ENCODE assay signal across 2 cellular contexts in the genomic region with DNA sequence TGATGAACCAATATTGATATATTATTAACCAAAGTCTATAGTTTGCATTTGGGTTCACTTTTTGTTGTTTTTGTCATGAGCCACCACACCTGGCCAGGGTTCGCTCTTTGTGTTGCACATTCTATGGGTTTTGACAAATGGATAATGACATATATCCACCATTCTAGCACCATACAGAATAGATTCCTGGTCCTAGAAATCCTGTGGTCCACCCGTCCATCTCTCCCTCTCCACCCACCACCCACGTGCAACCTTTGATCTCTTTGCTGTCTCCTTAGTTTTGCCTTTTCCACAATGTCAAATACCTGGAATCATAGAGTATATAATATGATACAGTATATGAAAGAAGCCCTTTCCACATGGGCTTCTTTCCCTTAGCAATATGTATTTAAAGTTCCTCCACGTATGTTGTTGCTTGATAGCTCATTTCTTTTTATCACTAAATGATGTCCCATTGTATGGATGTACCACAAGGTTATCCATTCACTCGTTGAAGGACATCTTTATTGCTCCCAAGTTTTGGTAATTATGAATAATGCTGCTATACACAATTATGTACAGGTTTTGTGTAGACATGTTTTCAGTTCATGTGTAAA.
TF ChIP-seq lines count a peak whose summit lies in the region.

No MANE protein-coding gene starts in this region.

TF ChIP-seq in HepG2, 621 proteins besides CTCF, POLR2A, EP300 and RAD21:
- TF ChIP-seq IRF2 (CRISPR knock-in tag; IDR thresholded peaks at IDR 0.05) (no peak), RARG (CRISPR knock-in tag; IDR thresholded peaks at IDR 0.05; ENCODE audit: low read depth) (no peak), NR2F1 (CRISPR knock-in tag; IDR thresholded peaks at IDR 0.05) (0 out of 4 replicates have a peak, but pooled peaks of 1 of the 2 experiments have one; percentile 15), MLLT10 (CRISPR knock-in tag; IDR thresholded peaks at IDR 0.05) (no peak), ZBTB7A (CRISPR knock-in tag; IDR thresholded peaks at IDR 0.05) (no peak), JUN (CRISPR knock-in tag; IDR thresholded peaks at IDR 0.05) (no peak)
- TF ChIP-seq, protein P1, sequence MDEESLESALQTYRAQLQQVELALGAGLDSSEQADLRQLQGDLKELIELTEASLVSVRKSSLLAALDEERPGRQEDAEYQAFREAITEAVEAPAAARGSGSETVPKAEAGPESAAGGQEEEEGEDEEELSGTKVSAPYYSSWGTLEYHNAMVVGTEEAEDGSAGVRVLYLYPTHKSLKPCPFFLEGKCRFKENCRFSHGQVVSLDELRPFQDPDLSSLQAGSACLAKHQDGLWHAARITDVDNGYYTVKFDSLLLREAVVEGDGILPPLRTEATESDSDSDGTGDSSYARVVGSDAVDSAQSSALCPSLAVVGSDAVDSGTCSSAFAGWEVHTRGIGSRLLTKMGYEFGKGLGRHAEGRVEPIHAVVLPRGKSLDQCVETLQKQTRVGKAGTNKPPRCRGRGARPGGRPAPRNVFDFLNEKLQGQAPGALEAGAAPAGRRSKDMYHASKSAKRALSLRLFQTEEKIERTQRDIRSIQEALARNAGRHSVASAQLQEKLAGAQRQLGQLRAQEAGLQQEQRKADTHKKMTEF (CRISPR knock-in tag; IDR thresholded peaks at IDR 0.05), result no peak
- TF ChIP-seq, protein P2, sequence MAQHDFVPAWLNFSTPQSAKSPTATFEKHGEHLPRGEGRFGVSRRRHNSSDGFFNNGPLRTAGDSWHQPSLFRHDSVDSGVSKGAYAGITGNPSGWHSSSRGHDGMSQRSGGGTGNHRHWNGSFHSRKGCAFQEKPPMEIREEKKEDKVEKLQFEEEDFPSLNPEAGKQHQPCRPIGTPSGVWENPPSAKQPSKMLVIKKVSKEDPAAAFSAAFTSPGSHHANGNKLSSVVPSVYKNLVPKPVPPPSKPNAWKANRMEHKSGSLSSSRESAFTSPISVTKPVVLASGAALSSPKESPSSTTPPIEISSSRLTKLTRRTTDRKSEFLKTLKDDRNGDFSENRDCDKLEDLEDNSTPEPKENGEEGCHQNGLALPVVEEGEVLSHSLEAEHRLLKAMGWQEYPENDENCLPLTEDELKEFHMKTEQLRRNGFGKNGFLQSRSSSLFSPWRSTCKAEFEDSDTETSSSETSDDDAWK (CRISPR knock-in tag; IDR thresholded peaks at IDR 0.05), result no peak
TF ChIP-seq in HepG2: peak in this region for 1.

TF ChIP-seq in HEK293, 187 proteins besides CTCF, POLR2A, EP300 and RAD21:
- TF ChIP-seq ZNF571 (tag by site-specific recombination; IDR thresholded peaks at IDR 0.05) (no peak), ZNF10 (tag by site-specific recombination; IDR thresholded peaks at IDR 0.05) (peak; percentile 78), ZNF335 (tag by site-specific recombination; conservative IDR thresholded peaks at IDR 0.05) (no peak), ZNF112 (tag by site-specific recombination; IDR thresholded peaks at IDR 0.05) (no peak)
- TF ChIP-seq, protein P3, sequence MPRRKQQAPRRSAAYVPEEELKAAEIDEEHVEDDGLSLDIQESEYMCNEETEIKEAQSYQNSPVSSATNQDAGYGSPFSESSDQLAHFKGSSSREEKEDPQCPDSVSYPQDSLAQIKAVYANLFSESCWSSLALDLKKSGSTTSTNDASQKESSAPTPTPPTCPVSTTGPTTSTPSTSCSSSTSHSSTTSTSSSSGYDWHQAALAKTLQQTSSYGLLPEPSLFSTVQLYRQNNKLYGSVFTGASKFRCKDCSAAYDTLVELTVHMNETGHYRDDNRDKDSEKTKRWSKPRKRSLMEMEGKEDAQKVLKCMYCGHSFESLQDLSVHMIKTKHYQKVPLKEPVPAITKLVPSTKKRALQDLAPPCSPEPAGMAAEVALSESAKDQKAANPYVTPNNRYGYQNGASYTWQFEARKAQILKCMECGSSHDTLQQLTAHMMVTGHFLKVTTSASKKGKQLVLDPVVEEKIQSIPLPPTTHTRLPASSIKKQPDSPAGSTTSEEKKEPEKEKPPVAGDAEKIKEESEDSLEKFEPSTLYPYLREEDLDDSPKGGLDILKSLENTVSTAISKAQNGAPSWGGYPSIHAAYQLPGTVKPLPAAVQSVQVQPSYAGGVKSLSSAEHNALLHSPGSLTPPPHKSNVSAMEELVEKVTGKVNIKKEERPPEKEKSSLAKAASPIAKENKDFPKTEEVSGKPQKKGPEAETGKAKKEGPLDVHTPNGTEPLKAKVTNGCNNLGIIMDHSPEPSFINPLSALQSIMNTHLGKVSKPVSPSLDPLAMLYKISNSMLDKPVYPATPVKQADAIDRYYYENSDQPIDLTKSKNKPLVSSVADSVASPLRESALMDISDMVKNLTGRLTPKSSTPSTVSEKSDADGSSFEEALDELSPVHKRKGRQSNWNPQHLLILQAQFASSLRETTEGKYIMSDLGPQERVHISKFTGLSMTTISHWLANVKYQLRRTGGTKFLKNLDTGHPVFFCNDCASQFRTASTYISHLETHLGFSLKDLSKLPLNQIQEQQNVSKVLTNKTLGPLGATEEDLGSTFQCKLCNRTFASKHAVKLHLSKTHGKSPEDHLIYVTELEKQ (tag by site-specific recombination; IDR thresholded peaks at IDR 0.05; ENCODE audit: borderline replicate concordance), result no peak
